15 cellular contexts compared by ENCODE assay signal in the genomic region with DNA sequence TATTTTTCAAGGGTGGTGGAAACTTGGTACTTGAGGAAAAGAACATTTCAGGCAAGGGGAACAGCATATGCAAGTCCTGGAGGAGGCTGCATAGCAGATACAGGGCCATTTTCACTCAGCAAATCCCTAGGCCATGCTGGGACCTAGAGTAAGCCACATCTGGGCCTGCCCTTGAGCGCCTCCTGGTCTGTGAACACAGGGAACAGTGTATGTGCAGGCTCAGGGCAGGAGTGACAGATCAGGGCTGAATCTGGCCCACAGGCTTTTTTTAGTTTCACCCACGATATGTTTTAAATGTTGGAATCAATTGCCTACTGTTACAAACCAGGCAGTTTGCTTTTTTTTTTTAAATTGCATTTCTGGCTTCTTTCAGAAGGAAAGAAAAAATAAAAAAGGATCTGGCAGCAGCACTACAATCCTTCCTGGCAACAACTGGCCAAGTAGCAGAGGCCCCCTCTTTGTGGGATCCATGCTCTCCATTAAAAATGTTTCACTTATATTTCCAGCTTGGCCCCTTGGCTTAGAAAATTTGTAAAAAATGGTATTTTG. TPM values are rescaled to one million over a fixed set of nuclear protein-coding genes. Genes with fewer than 3 reads are reported as not detected.
DNase-seq lines count a peak whose midpoint lies in the region; ATAC-seq, FAIRE-seq and TF ChIP-seq lines count a peak whose summit lies in the region.
"Had no signal": no experiment of that assay in that cellular context is flagged by ENCODE, and none has a peak within 500 bp of the region (broad histone marks: within the 10 kb centered on the region; RNA-seq: fewer than 3 reads in every experiment).

No MANE protein-coding gene starts in this region.

- H3K4me3 ChIP-seq in OCI-LY7 (ENCODE audit: low read depth, low read length, poor library complexity, severe bottlenecking), result no peak overlapping the region

- no peaks in the 10 kb centered on the region for H3K36me3 ChIP-seq in OCI-LY7 (ENCODE audit: insufficient read depth, low read length)

- H3K79me2 ChIP-seq in OCI-LY7 (ENCODE audit: insufficient read depth, low read depth, low read length), result no peaks in the 10 kb centered on the region

- no peak for FAIRE-seq in GM12892 (lab: Jason Lieb, UNC)
- FAIRE-seq: keratinocyte, small intestine had no signal

- no peaks in the 10 kb centered on the region for H4K20me1 ChIP-seq in OCI-LY7 (ENCODE audit: insufficient read depth, low read length)

- no peak for TF ChIP-seq POLR2A in GM12892 (IDR thresholded peaks at IDR 0.05; ENCODE audit: low read depth, low read length)

- CTCF ChIA-PET in OCI-LY7 (lab: Charles Lee; ENCODE audit: unreplicated experiment), result no interaction called here
- CTCF ChIA-PET in activated CD4-positive, alpha-beta memory T cell treated with anti-CD3 and anti-CD28 coated beads for 36 hours (lab: Charles Lee), result interaction anchor here (1.1 kb wide), 1 partner anchor 33 kb away, joined by 3 read pairs; no protein-coding TSS in a partner anchor

- H3K27me3 Mint-ChIP-seq in natural killer cell (ENCODE audit: low read depth in 2 of 2) (peaks cover 23 to 41% of the 10 kb centered on the region in 2 donors), endothelial cell (ENCODE audit: unreplicated experiment) (peaks cover 16% of the 10 kb centered on the region)
- peaks cover 32 to 33% of the 10 kb centered on the region in 2 donors for H3K27me3 Mint-ChIP-seq in natural killer cell treated with Interleukin-12 subunit alpha and Interleukin-12 subunit beta and Interleukin-15 and Interleukin-18, amount 100 ng/mL, for 72 hours
- peaks cover 30% of the 10 kb centered on the region for H3K27me3 Mint-ChIP-seq in activated CD4-positive, alpha-beta memory T cell treated with anti-CD3 and anti-CD28 coated beads for 36 hours

- POLR2A ChIA-PET in OCI-LY7 (lab: Charles Lee), result no interaction called here
- POLR2A ChIA-PET in activated CD4-positive, alpha-beta memory T cell treated with anti-CD3 and anti-CD28 coated beads for 36 hours (lab: Charles Lee), result no interaction called here

- no peaks in the 10 kb centered on the region for H3K36me3 Mint-ChIP-seq in natural killer cell
- no peaks in the 10 kb centered on the region for H3K36me3 Mint-ChIP-seq in natural killer cell treated with Interleukin-12 subunit alpha and Interleukin-12 subunit beta and Interleukin-15 and Interleukin-18, amount 100 ng/mL, for 72 hours
- peaks cover 4% of the 10 kb centered on the region for H3K36me3 Mint-ChIP-seq in endothelial cell (ENCODE audit: low read depth, unreplicated experiment)
- H3K36me3 Mint-ChIP-seq in activated CD4-positive, alpha-beta memory T cell treated with anti-CD3 and anti-CD28 coated beads for 36 hours, result no peaks in the 10 kb centered on the region

- DNase-seq in natural killer cell (no peak), OCI-LY7 (ENCODE audit: low spot score) (no peak), endothelial cell (ENCODE audit: low spot score) (no peak), GM12892 (ENCODE audit: insufficient read length) (no peak)
- DNase-seq in natural killer cell treated with Interleukin-12 subunit alpha and Interleukin-12 subunit beta and Interleukin-15 and Interleukin-18, amount 100 ng/mL, for 72 hours (ENCODE audit: low spot score), result no peak
- DNase-seq in stimulated activated CD4-positive, alpha-beta T cell treated with anti-CD3 and anti-CD28 coated beads, Interleukin-15, amount 100 ng/mL, for 24 hours, result no peak
- DNase-seq in activated CD4-positive, alpha-beta memory T cell treated with anti-CD3 and anti-CD28 coated beads for 36 hours, result no peak
- DNase-seq: activated CD4-positive, alpha-beta T cell treated with anti-CD3 and anti-CD28 coated beads for 36 hours; activated gamma-delta T cell; GOT3; NCI-H345; small intestine; trophoblast cell had no signal

- H3K4me2 ChIP-seq in OCI-LY7 (ENCODE audit: low read length), result no peak overlapping the region

- H3K4me1 Mint-ChIP-seq in natural killer cell (peaks cover 13 to 23% of the 10 kb centered on the region in 2 donors), endothelial cell (ENCODE audit: unreplicated experiment) (peaks cover 7% of the 10 kb centered on the region)
- peaks cover 15 to 23% of the 10 kb centered on the region in 2 donors for H3K4me1 Mint-ChIP-seq in natural killer cell treated with Interleukin-12 subunit alpha and Interleukin-12 subunit beta and Interleukin-15 and Interleukin-18, amount 100 ng/mL, for 72 hours (ENCODE audit: low read depth in 2 of 2)
- H3K4me1 Mint-ChIP-seq in activated CD4-positive, alpha-beta memory T cell treated with anti-CD3 and anti-CD28 coated beads for 36 hours (ENCODE audit: low read depth), result peaks cover 14% of the 10 kb centered on the region

- no TSS peak for BruUV-seq in OCI-LY7 (replicated peaks; lab: Mats Ljungman, UMichigan)

- H3K27ac ChIP-seq in OCI-LY7 (ENCODE audit: low read depth, low read length, poor library complexity, severe bottlenecking), result no peak overlapping the region

- no peak overlapping the region for H2AFZ ChIP-seq in OCI-LY7 (ENCODE audit: low read length)

- H3K9me3 Mint-ChIP-seq in natural killer cell (no peaks in the 10 kb centered on the region), endothelial cell (ENCODE audit: unreplicated experiment) (no peaks in the 10 kb centered on the region)
- no peaks in the 10 kb centered on the region for H3K9me3 Mint-ChIP-seq in natural killer cell treated with Interleukin-12 subunit alpha and Interleukin-12 subunit beta and Interleukin-15 and Interleukin-18, amount 100 ng/mL, for 72 hours
- no peaks in the 10 kb centered on the region for H3K9me3 Mint-ChIP-seq in activated CD4-positive, alpha-beta memory T cell treated with anti-CD3 and anti-CD28 coated beads for 36 hours

- H3K4me3 Mint-ChIP-seq in natural killer cell, result peak overlapping the region; percentile 36
- no peak overlapping the region for H3K4me3 Mint-ChIP-seq in natural killer cell treated with Interleukin-12 subunit alpha and Interleukin-12 subunit beta and Interleukin-15 and Interleukin-18, amount 100 ng/mL, for 72 hours
- H3K4me3 Mint-ChIP-seq in endothelial cell (ENCODE audit: unreplicated experiment), result peak overlapping the region; percentile 65
- no peak overlapping the region for H3K4me3 Mint-ChIP-seq in activated CD4-positive, alpha-beta memory T cell treated with anti-CD3 and anti-CD28 coated beads for 36 hours
- H3K4me3 Mint-ChIP-seq: activated CD4-positive, alpha-beta T cell treated with anti-CD3 and anti-CD28 coated beads for 36 hours had no signal

- H3K9me3 ChIP-seq in OCI-LY7 (ENCODE audit: low read length), result no peaks in the 10 kb centered on the region

- intact Hi-C loops in natural killer cell (cut with micrococcal nuclease), result no loop called here
- intact Hi-C loops in OCI-LY7 (cut with micrococcal nuclease; ENCODE audit: unreplicated experiment), result no loop called here
- intact Hi-C loops in activated CD4-positive, alpha-beta memory T cell treated with anti-CD3 and anti-CD28 coated beads for 36 hours (cut with micrococcal nuclease), result no loop called here

- no peaks in the 10 kb centered on the region for H3K9me2 ChIP-seq in OCI-LY7 (ENCODE audit: insufficient read depth, low read length)

- ATAC-seq in natural killer cell (no peak), HG03196 (IDR thresholded peaks at IDR 0.05; ENCODE audit: unreplicated experiment) (no peak)
- no peak for ATAC-seq in natural killer cell treated with Interleukin-12 subunit alpha and Interleukin-12 subunit beta and Interleukin-15 and Interleukin-18, amount 100 ng/mL, for 72 hours
- ATAC-seq: activated CD4-positive, alpha-beta T cell treated with anti-CD3 and anti-CD28 coated beads for 36 hours had no signal

- H3K27ac Mint-ChIP-seq in natural killer cell (no peak overlapping the region), endothelial cell (ENCODE audit: unreplicated experiment) (no peak overlapping the region)
- H3K27ac Mint-ChIP-seq in natural killer cell treated with Interleukin-12 subunit alpha and Interleukin-12 subunit beta and Interleukin-15 and Interleukin-18, amount 100 ng/mL, for 72 hours, result no peak overlapping the region
- no peak overlapping the region for H3K27ac Mint-ChIP-seq in activated CD4-positive, alpha-beta memory T cell treated with anti-CD3 and anti-CD28 coated beads for 36 hours
- H3K27ac Mint-ChIP-seq: activated CD4-positive, alpha-beta T cell treated with anti-CD3 and anti-CD28 coated beads for 36 hours had no signal

- no peak for TF ChIP-seq CTCF in natural killer cell (IDR thresholded peaks at IDR 0.05)
- peak; percentile 40; the same call in 1 of the 2 replicates for TF ChIP-seq CTCF in OCI-LY7 (conservative IDR thresholded peaks at IDR 0.05; ENCODE audit: low read length)
- TF ChIP-seq CTCF in endothelial cell (IDR thresholded peaks at IDR 0.05; ENCODE audit: unreplicated experiment), result peak; percentile 15

- H3K4me1 ChIP-seq in OCI-LY7 (ENCODE audit: insufficient read depth, low read length, poor library complexity, severe bottlenecking), result peaks cover 12% of the 10 kb centered on the region

RNA-seq across cellular contexts. Expression of gene TMEM145, which starts 1.4 kb away (rescaled TPM):
- total RNA-seq in natural killer cell, result not detected
- 1 to 10 TPM; 1.4 to 1.6 TPM for total RNA-seq in natural killer cell treated with Interleukin-12 subunit alpha and Interleukin-12 subunit beta and Interleukin-15 and Interleukin-18, amount 100 ng/mL, for 72 hours
- not detected in 2 replicates for total RNA-seq in OCI-LY7 (2014; rRNA removed; shearing (Covaris generic))
- 1.8 TPM in 2 replicates for total RNA-seq in OCI-LY7 (2022)
- 3.9 TPM for total RNA-seq in endothelial cell (ENCODE audit: unreplicated experiment)
- under 1 TPM in 1 of 2 experiments, not detected in 1; 0.29 TPM for total RNA-seq in activated CD4-positive, alpha-beta memory T cell treated with anti-CD3 and anti-CD28 coated beads for 36 hours
- polyA plus RNA-seq in GM12892 (2012; ENCODE audit: missing spikeins), result not detected
- polyA plus RNA-seq: keratinocyte had no signal

RNA-seq across cellular contexts. Expression of gene PAFAH1B3, which starts 9.3 kb away (rescaled TPM):
- total RNA-seq in natural killer cell (1 to 10 TPM; 6.1 to 8.9 (median 7.9) TPM), OCI-LY7 (2022) (35.9 and 42.3 TPM in 2 replicates), endothelial cell (ENCODE audit: unreplicated experiment) (61.4 TPM)
- 10 to 100 TPM; 16.9 to 40.2 TPM for total RNA-seq in natural killer cell treated with Interleukin-12 subunit alpha and Interleukin-12 subunit beta and Interleukin-15 and Interleukin-18, amount 100 ng/mL, for 72 hours
- 54.9 and 62.1 TPM in 2 replicates for total RNA-seq in OCI-LY7 (2014; rRNA removed; shearing (Covaris generic))
- 10 to 100 TPM; 46.6 to 54.7 TPM for total RNA-seq in activated CD4-positive, alpha-beta memory T cell treated with anti-CD3 and anti-CD28 coated beads for 36 hours
- 26.5 TPM for polyA plus RNA-seq in GM12892 (2012; ENCODE audit: missing spikeins)

RNA-seq across cellular contexts. Expression of gene PRR19, which starts 9.8 kb away (rescaled TPM):
- total RNA-seq in natural killer cell, result not detected
- total RNA-seq in natural killer cell treated with Interleukin-12 subunit alpha and Interleukin-12 subunit beta and Interleukin-15 and Interleukin-18, amount 100 ng/mL, for 72 hours, result 1 to 10 TPM in 1 of 2 donors, under 1 TPM in 1; 0.64 to 1.0 TPM
- total RNA-seq in OCI-LY7 (2014; rRNA removed; shearing (Covaris generic)), result 1.4 TPM in 1 of 2 replicates, not detected in the other
- 0.40 and 0.70 TPM in 2 replicates for total RNA-seq in OCI-LY7 (2022)
- 1.1 TPM for total RNA-seq in endothelial cell (ENCODE audit: unreplicated experiment)
- total RNA-seq in activated CD4-positive, alpha-beta memory T cell treated with anti-CD3 and anti-CD28 coated beads for 36 hours, result under 1 TPM; 0.61 to 0.81 TPM
- not detected for polyA plus RNA-seq in GM12892 (2012; ENCODE audit: missing spikeins)

RNA-seq across cellular contexts. Expression of gene MEGF8, which starts 13.7 kb away (rescaled TPM):
- total RNA-seq in natural killer cell (10 to 100 TPM in 2 of 3 donors, 1 to 10 TPM in 1; 8.1 to 11.3 (median 10.5) TPM), OCI-LY7 (2022) (14.7 and 17.2 TPM in 2 replicates), endothelial cell (ENCODE audit: unreplicated experiment) (69.3 TPM)
- 10 to 100 TPM; 12.1 to 20.1 TPM for total RNA-seq in natural killer cell treated with Interleukin-12 subunit alpha and Interleukin-12 subunit beta and Interleukin-15 and Interleukin-18, amount 100 ng/mL, for 72 hours
- 6.0 and 10.5 TPM in 2 replicates for total RNA-seq in OCI-LY7 (2014; rRNA removed; shearing (Covaris generic))
- 1 to 10 TPM; 6.0 to 7.2 TPM for total RNA-seq in activated CD4-positive, alpha-beta memory T cell treated with anti-CD3 and anti-CD28 coated beads for 36 hours
- 3.0 TPM for polyA plus RNA-seq in GM12892 (2012; ENCODE audit: missing spikeins)

RNA-seq across cellular contexts. Expression of gene CIC, which starts 42.6 kb away (rescaled TPM):
- total RNA-seq in natural killer cell, result 100 to 1,000 TPM in 2 of 3 donors, 10 to 100 TPM in 1; 95.4 to 121 (median 108) TPM
- total RNA-seq in natural killer cell treated with Interleukin-12 subunit alpha and Interleukin-12 subunit beta and Interleukin-15 and Interleukin-18, amount 100 ng/mL, for 72 hours, result 100 to 1,000 TPM; 110 to 115 TPM
- total RNA-seq in OCI-LY7 (2014; rRNA removed; shearing (Covaris generic)), result 20.7 and 26.8 TPM in 2 replicates
- total RNA-seq in OCI-LY7 (2022), result 48.2 and 59.3 TPM in 2 replicates
- 85.7 TPM for total RNA-seq in endothelial cell (ENCODE audit: unreplicated experiment)
- 10 to 100 TPM; 56.9 to 64.2 TPM for total RNA-seq in activated CD4-positive, alpha-beta memory T cell treated with anti-CD3 and anti-CD28 coated beads for 36 hours
- 6.1 TPM for polyA plus RNA-seq in GM12892 (2012; ENCODE audit: missing spikeins)

Comparison
In these comparisons a context has a peak if more than half of its experiments do, and no peak if none do; other contexts are left out.
1. H3K4me3 Mint-ChIP-seq: peak in natural killer cell (single experiment) and endothelial cell (single experiment); none in natural killer cell treated with Interleukin-12 subunit alpha and Interleukin-12 subunit beta and Interleukin-15 and Interleukin-18, amount 100 ng/mL, for 72 hours (single experiment) and activated CD4-positive, alpha-beta memory T cell treated with anti-CD3 and anti-CD28 coated beads for 36 hours (single experiment).